Comparison of ENCODE assay signal across 22 cellular contexts in the genomic region with DNA sequence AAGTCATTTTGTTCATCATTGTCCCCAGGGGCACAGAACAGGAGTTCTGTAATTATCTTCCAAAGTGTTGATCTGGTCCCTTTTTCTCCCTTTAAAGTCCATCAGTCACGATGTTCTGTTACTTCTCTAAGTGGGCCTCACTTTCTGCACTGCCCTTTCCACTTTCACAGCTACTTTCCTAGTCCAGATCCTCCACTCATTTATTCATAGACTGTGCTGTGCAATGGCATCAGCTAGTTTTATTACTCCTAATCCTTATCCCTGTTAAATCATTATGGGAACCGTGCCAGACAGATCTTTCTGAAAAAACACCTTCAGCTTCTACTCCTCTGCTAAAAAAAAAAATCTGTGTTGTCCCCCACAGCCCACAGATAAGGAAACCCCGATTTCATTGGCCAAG.
DNase-seq lines count a peak whose midpoint lies in the region; ATAC-seq and TF ChIP-seq lines count a peak whose summit lies in the region.
"Had no signal": no experiment of that assay in that cellular context is flagged by ENCODE, and none has a peak within 500 bp of the region (broad histone marks: within the 10 kb centered on the region; RNA-seq: fewer than 3 reads in every experiment).

No MANE protein-coding gene starts in this region.

- H3K9me2 ChIP-seq in SK-N-SH: no peaks in the 10 kb centered on the region

- no peak overlapping the region for H3K4me3 ChIP-seq in SK-N-SH (ENCODE audit: low read depth in 2 of 2, low read length in 1 of 2)
- H3K4me3 ChIP-seq in mesendoderm (ENCODE audit: low read length): no peak overlapping the region

- no peak overlapping the region for H4K8ac ChIP-seq in mesendoderm (ENCODE audit: low read depth, low read length)

- H3K4me1 ChIP-seq in SK-N-SH (ENCODE audit: control insufficient read depth in 1 of 2, insufficient read depth in 2 of 2, low read depth in 1 of 2, low read length in 1 of 2) (peaks cover 2 to 62% of the 10 kb centered on the region in 2 experiments), mesendoderm (ENCODE audit: control insufficient read depth, low read depth, low read length) (peaks cover 2% of the 10 kb centered on the region)
- H3K4me1 ChIP-seq: BE2C had no signal

- no peaks in the 10 kb centered on the region for H4K20me1 ChIP-seq in SK-N-SH (ENCODE audit: insufficient read depth)

- no peak for TF ChIP-seq EP300 in SK-N-SH (IDR thresholded peaks at IDR 0.05; ENCODE audit: borderline replicate concordance in 1 of 2, low read depth in 1 of 2, low read length in 1 of 2)

- H3K27me3 ChIP-seq in SK-N-SH (ENCODE audit: insufficient read depth) (no peaks in the 10 kb centered on the region), mesendoderm (ENCODE audit: insufficient read depth, low read length, poor library complexity) (no peaks in the 10 kb centered on the region)
- H3K27me3 ChIP-seq: BE2C had no signal

- no peak for ATAC-seq in SK-N-SH treated with all-trans-retinoic acid at 6 μM for 48 hours
- ATAC-seq: PC-3 had no signal

- no peak overlapping the region for H3K4me2 ChIP-seq in SK-N-SH
- H3K4me2 ChIP-seq in mesendoderm (ENCODE audit: low read length): no peak overlapping the region

- no peak overlapping the region for H2AK5ac ChIP-seq in mesendoderm (ENCODE audit: low read length)

- H3K36me3 ChIP-seq in SK-N-SH (replicated peaks in 1 of 2; ENCODE audit: control insufficient read depth in 1 of 2, insufficient read depth in 2 of 2, low read length in 1 of 2): peaks cover 0 to 19% of the 10 kb centered on the region in 2 experiments
- no peaks in the 10 kb centered on the region for H3K36me3 ChIP-seq in mesendoderm (ENCODE audit: control insufficient read depth, insufficient read depth, low read length)
- H3K36me3 ChIP-seq: BE2C had no signal

- H3K27ac ChIP-seq in SK-N-SH (ENCODE audit: low read depth in 2 of 2, low read length in 1 of 2): peak overlapping the region in 1 of 2 experiments; percentile 98; a peak in 2 of 4 replicates
- H3K27ac ChIP-seq in mesendoderm (ENCODE audit: low read depth, low read length): no peak overlapping the region
- H3K27ac ChIP-seq: RWPE1 had no signal

- H2BK120ac ChIP-seq in mesendoderm (ENCODE audit: low read depth, low read length): no peak overlapping the region

- peaks cover 70% of the 10 kb centered on the region for H3K79me2 ChIP-seq in SK-N-SH (ENCODE audit: insufficient read depth)
- H3K79me2 ChIP-seq in mesendoderm (ENCODE audit: control insufficient read depth, insufficient read depth, low read length): no peaks in the 10 kb centered on the region

- H3K79me1 ChIP-seq in mesendoderm (ENCODE audit: low read length): no peaks in the 10 kb centered on the region

- TF ChIP-seq CTCF in SK-N-SH (IDR thresholded peaks at IDR 0.05): no peak

- no peak for TF ChIP-seq RAD21 in SK-N-SH (IDR thresholded peaks at IDR 0.05; ENCODE audit: low read length)

- H4K5ac ChIP-seq in mesendoderm (ENCODE audit: low read length): peak overlapping the region; percentile 56

- no peaks in the 10 kb centered on the region for H3K9me3 ChIP-seq in SK-N-SH
- H3K9me3 ChIP-seq: BE2C, Caco-2 had no signal

- H3K9ac ChIP-seq in SK-N-SH (0 out of 2 replicates have a peak overlapping the region, but pooled peaks have one; percentile 17), mesendoderm (ENCODE audit: low read length) (no peak overlapping the region)

- POLR2A ChIA-PET in SK-N-SH (lab: Yijun Ruan, JAX): no interaction called here

- CTCF ChIA-PET in SK-N-SH (lab: Yijun Ruan, JAX): interaction anchor here (4.1 kb wide), 1 partner anchor 32 kb away, joined by 15 read pairs; no protein-coding TSS in a partner anchor

- H2BK15ac ChIP-seq in mesendoderm (replicated peaks; ENCODE audit: low read depth): no peak overlapping the region

- H2AFZ ChIP-seq in SK-N-SH (ENCODE audit: low read depth): no peak overlapping the region

- 61% methylated on average over 3 of the region's 3 CpGs for WGBS in SK-N-SH (ENCODE audit: low lambda C conversion rate)
- no CpG with 5 or more reads among the region's 3 CpGs for WGBS in mesendoderm (ENCODE audit: extremely low coverage, insufficient coverage, low lambda C conversion rate)

- no peak overlapping the region for H2BK5ac ChIP-seq in mesendoderm (ENCODE audit: low read length)

- peaks cover 56% of the 10 kb centered on the region for H3F3A ChIP-seq in SK-N-SH (replicated peaks; ENCODE audit: insufficient read depth)

- no peak overlapping the region for H3K18ac ChIP-seq in mesendoderm (ENCODE audit: low read length)

- no peak overlapping the region for H3K23ac ChIP-seq in mesendoderm (ENCODE audit: low read length)

- DNase-seq in SK-N-SH (no peak), NCI-H82 (lab: John Stamatoyannopoulos, UW) (peak; percentile 74), mesendoderm (no peak), mucosa of gallbladder (ENCODE audit: low spot score) (no peak), HT-29 (ENCODE audit: low spot score) (no peak), HuH-7.5 (ENCODE audit: low spot score) (no peak)
- no peak for DNase-seq in activated T-cell treated with anti-CD3 and anti-CD28 coated beads, Interleukin-2, amount 50 U/mL, for 48 hours
- DNase-seq: 8988T; BE2C; Caco-2; CD4-positive, alpha-beta T cell; DMS53; EL; MM.1S; NCI-H1105; NCI-H2081; NCI-H510A; NCI-H748 treated with DMSO at 0.1 percent for 48 hours; PC-3; SIG-M5 had no signal

- no peak overlapping the region for H3K56ac ChIP-seq in mesendoderm (ENCODE audit: low read length)

- no peak overlapping the region for H3K4ac ChIP-seq in mesendoderm (ENCODE audit: low read depth, low read length)

TF ChIP-seq in SK-N-SH, 30 proteins besides CTCF, POLR2A, EP300 and RAD21 (continues in another document):
- TF ChIP-seq, protein P1, sequence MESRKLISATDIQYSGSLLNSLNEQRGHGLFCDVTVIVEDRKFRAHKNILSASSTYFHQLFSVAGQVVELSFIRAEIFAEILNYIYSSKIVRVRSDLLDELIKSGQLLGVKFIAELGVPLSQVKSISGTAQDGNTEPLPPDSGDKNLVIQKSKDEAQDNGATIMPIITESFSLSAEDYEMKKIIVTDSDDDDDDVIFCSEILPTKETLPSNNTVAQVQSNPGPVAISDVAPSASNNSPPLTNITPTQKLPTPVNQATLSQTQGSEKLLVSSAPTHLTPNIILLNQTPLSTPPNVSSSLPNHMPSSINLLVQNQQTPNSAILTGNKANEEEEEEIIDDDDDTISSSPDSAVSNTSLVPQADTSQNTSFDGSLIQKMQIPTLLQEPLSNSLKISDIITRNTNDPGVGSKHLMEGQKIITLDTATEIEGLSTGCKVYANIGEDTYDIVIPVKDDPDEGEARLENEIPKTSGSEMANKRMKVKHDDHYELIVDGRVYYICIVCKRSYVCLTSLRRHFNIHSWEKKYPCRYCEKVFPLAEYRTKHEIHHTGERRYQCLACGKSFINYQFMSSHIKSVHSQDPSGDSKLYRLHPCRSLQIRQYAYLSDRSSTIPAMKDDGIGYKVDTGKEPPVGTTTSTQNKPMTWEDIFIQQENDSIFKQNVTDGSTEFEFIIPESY (IDR thresholded peaks at IDR 0.05; ENCODE audit: borderline replicate concordance, low read depth): no peak
- TF ChIP-seq TEAD4 (IDR thresholded peaks at IDR 0.05; ENCODE audit: borderline replicate concordance, insufficient read depth) (no peak), YY1 (IDR thresholded peaks at IDR 0.05; ENCODE audit: low read depth) (no peak), JUND (IDR thresholded peaks at IDR 0.05) (no peak)

TF ChIP-seq in SK-N-SH treated with all-trans-retinoic acid at 6 μM for 48 hours, 23 proteins besides CTCF, POLR2A, EP300 and RAD21 (continues in another document):
- no peak for TF ChIP-seq ZC3H10 (CRISPR knock-in tag; IDR thresholded peaks at IDR 0.05)
- no peak for TF ChIP-seq ARNTL (CRISPR knock-in tag; IDR thresholded peaks at IDR 0.05; ENCODE audit: borderline replicate concordance, low read depth)
- TF ChIP-seq ESRRG (CRISPR knock-in tag; IDR thresholded peaks at IDR 0.05): no peak
- no peak for TF ChIP-seq ZFP30 (CRISPR knock-in tag; IDR thresholded peaks at IDR 0.05)
- no peak for TF ChIP-seq OSR1 (CRISPR knock-in tag; IDR thresholded peaks at IDR 0.05)
- TF ChIP-seq ZNF70 (CRISPR knock-in tag; IDR thresholded peaks at IDR 0.05): no peak
- TF ChIP-seq SNAI2 (CRISPR knock-in tag; IDR thresholded peaks at IDR 0.05): no peak
- no peak for TF ChIP-seq GLIS3 (CRISPR knock-in tag; IDR thresholded peaks at IDR 0.05)
- no peak for TF ChIP-seq ZNF565 (CRISPR knock-in tag; conservative IDR thresholded peaks at IDR 0.05; ENCODE audit: low read depth)
- TF ChIP-seq, protein P2, sequence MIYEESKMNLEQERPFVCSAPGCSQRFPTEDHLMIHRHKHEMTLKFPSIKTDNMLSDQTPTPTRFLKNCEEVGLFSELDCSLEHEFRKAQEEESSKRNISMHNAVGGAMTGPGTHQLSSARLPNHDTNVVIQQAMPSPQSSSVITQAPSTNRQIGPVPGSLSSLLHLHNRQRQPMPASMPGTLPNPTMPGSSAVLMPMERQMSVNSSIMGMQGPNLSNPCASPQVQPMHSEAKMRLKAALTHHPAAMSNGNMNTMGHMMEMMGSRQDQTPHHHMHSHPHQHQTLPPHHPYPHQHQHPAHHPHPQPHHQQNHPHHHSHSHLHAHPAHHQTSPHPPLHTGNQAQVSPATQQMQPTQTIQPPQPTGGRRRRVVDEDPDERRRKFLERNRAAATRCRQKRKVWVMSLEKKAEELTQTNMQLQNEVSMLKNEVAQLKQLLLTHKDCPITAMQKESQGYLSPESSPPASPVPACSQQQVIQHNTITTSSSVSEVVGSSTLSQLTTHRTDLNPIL (CRISPR knock-in tag; IDR thresholded peaks at IDR 0.05; ENCODE audit: low read depth): no peak
- no peak for TF ChIP-seq ZFP3 (CRISPR knock-in tag; IDR thresholded peaks at IDR 0.05)
- TF ChIP-seq TCF4 (CRISPR knock-in tag; IDR thresholded peaks at IDR 0.05; ENCODE audit: borderline replicate concordance): no peak
- no peak for TF ChIP-seq PPARA (CRISPR knock-in tag; IDR thresholded peaks at IDR 0.05; ENCODE audit: borderline replicate concordance)
